In the genomic region with DNA sequence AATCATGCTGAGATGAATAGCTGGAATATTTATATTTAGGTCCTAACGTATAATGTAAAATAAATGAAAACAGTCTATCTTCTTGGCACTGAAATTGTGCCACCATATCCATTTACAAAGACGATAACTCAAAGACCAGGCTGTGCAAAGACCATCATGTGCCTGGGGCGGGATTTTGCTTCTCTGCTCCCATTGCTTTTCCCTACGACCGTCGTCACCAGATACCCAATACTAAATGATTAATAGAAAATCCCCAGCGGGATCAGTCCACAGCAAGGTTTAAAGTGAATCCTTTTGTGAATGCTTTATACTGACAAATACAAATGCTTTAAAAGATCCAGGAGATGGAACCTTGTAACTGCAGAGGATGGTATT, we compare ENCODE assay signal across 12 cellular contexts.
DNase-seq lines count a peak whose midpoint lies in the region; ATAC-seq and TF ChIP-seq lines count a peak whose summit lies in the region.
"Had no signal": no experiment of that assay in that cellular context is flagged by ENCODE, and none has a peak within 500 bp of the region (broad histone marks: within the 10 kb centered on the region; RNA-seq: fewer than 3 reads in every experiment).

No MANE protein-coding gene starts in this region.

- H2BK15ac ChIP-seq in mesendoderm (replicated peaks; ENCODE audit: low read depth) = no peak overlapping the region

- H3K79me1 ChIP-seq in mesendoderm (ENCODE audit: low read length) = no peaks in the 10 kb centered on the region

- peak overlapping the region; percentile 29 for H2BK120ac ChIP-seq in mesendoderm (ENCODE audit: low read depth, low read length)

- no peak overlapping the region for H3K23ac ChIP-seq in mesendoderm (ENCODE audit: low read length)

- TF ChIP-seq CTCF in BE2C (IDR thresholded peaks at IDR 0.05; ENCODE audit: low read depth, low read length) = no peak
- no peak for TF ChIP-seq CTCF in ovary (IDR thresholded peaks at IDR 0.05)

- no peak for TF ChIP-seq POLR2A in ovary (IDR thresholded peaks at IDR 0.05)

- H3K4me3 ChIP-seq in BE2C (ENCODE audit: low read depth, low read length) = peak overlapping the region; percentile 15
- H3K4me3 ChIP-seq in SK-N-MC = peak overlapping the region; percentile 12; the same call in 1 of the 2 replicates
- H3K4me3 ChIP-seq in mesendoderm (ENCODE audit: low read length) = no peak overlapping the region
- no peak overlapping the region for H3K4me3 ChIP-seq in ovary
- H3K4me3 ChIP-seq: gastrocnemius medialis had no signal

- TF ChIP-seq EP300 in ovary (IDR thresholded peaks at IDR 0.05) = no peak

- intact Hi-C loops in ovary (cut with DNase I) = no loop called here

- H3K27me3 ChIP-seq in BE2C (no peaks in the 10 kb centered on the region), mesendoderm (ENCODE audit: insufficient read depth, low read length, poor library complexity) (no peaks in the 10 kb centered on the region), ovary (no peaks in the 10 kb centered on the region)
- H3K27me3 ChIP-seq: gastrocnemius medialis had no signal

- no peak overlapping the region for H3K18ac ChIP-seq in mesendoderm (ENCODE audit: low read length)

- no peak overlapping the region for H3K4me2 ChIP-seq in mesendoderm (ENCODE audit: low read length)

- H3K4me1 ChIP-seq in BE2C (peaks cover 16% of the 10 kb centered on the region), mesendoderm (ENCODE audit: control insufficient read depth, low read depth, low read length) (no peaks in the 10 kb centered on the region), ovary (ENCODE audit: insufficient read depth) (peaks cover 5% of the 10 kb centered on the region)

- ATAC-seq in GM21619 (IDR thresholded peaks at IDR 0.05; ENCODE audit: unreplicated experiment) = no peak
- ATAC-seq: effector memory CD8-positive, alpha-beta T cell; gastrocnemius medialis had no signal

- no peak overlapping the region for H4K5ac ChIP-seq in mesendoderm (ENCODE audit: low read length)

- no peak overlapping the region for H3K4ac ChIP-seq in mesendoderm (ENCODE audit: low read depth, low read length)

- H3K9me3 ChIP-seq in BE2C (no peaks in the 10 kb centered on the region), SK-N-MC (ENCODE audit: low read depth, low read length) (no peaks in the 10 kb centered on the region), ovary (no peaks in the 10 kb centered on the region)
- H3K9me3 ChIP-seq: gastrocnemius medialis had no signal

- no peak overlapping the region for H3K56ac ChIP-seq in mesendoderm (ENCODE audit: low read length)

- H3K27ac ChIP-seq in SK-N-MC (no peak overlapping the region), mesendoderm (ENCODE audit: low read depth, low read length) (no peak overlapping the region), ovary (no peak overlapping the region)
- H3K27ac ChIP-seq: gastrocnemius medialis had no signal

- DNase-seq in BE2C = peak; percentile 53
- peak; percentile 99 for DNase-seq in NCI-H146 (lab: John Stamatoyannopoulos, UW)
- DNase-seq in SK-N-MC (ENCODE audit: low read depth, low spot score) = no peak
- DNase-seq in mesendoderm = no peak
- no peak for DNase-seq in NOMO-1 treated with DMSO at 0.1 percent for 48 hours (lab: John Stamatoyannopoulos, UW; ENCODE audit: unreplicated experiment)
- DNase-seq in ovary = no peak
- DNase-seq in putamen (ENCODE audit: low spot score) = no peak
- DNase-seq: effector memory CD8-positive, alpha-beta T cell; gastrocnemius medialis; stimulated activated CD4-positive, alpha-beta T cell treated with anti-CD3 and anti-CD28 coated beads, Interleukin-1b, Interleukin-23, amount 100 ng/mL, for 48 hours; trophoblast cell had no signal

- no peak overlapping the region for H2BK5ac ChIP-seq in mesendoderm (ENCODE audit: low read length)

- H3K9ac ChIP-seq in SK-N-MC (ENCODE audit: insufficient read length) (no peak overlapping the region), mesendoderm (ENCODE audit: low read length) (no peak overlapping the region)

- WGBS in mesendoderm (ENCODE audit: extremely low coverage, insufficient coverage, low lambda C conversion rate) = no CpG with 5 or more reads among the region's 7 CpGs
- WGBS in ovary, 3 donors = 16 to 24% (median 16%) methylated on average over 7 of the region's 7 CpGs

- no peaks in the 10 kb centered on the region for H3K79me2 ChIP-seq in mesendoderm (ENCODE audit: control insufficient read depth, insufficient read depth, low read length)

- no peak overlapping the region for H2AK5ac ChIP-seq in mesendoderm (ENCODE audit: low read length)

- no peaks in the 10 kb centered on the region for H3K36me3 ChIP-seq in BE2C
- H3K36me3 ChIP-seq in SK-N-MC (ENCODE audit: insufficient read depth, low read length) = no peaks in the 10 kb centered on the region
- H3K36me3 ChIP-seq in mesendoderm (ENCODE audit: control insufficient read depth, insufficient read depth, low read length) = no peaks in the 10 kb centered on the region
- no peaks in the 10 kb centered on the region for H3K36me3 ChIP-seq in ovary
- H3K36me3 ChIP-seq: gastrocnemius medialis had no signal

- H4K8ac ChIP-seq in mesendoderm (ENCODE audit: low read depth, low read length) = no peak overlapping the region

Comparison
In these comparisons a context has a peak if more than half of its experiments do, and no peak if none do; other contexts are left out.
1. DNase-seq: peak in BE2C (single experiment) and NCI-H146 (single experiment); none in SK-N-MC (single experiment), mesendoderm (single experiment), NOMO-1 treated with DMSO at 0.1 percent for 48 hours (single experiment), ovary (0 of 5) and putamen (single experiment).
2. H3K4me3 ChIP-seq: peak in BE2C (single experiment) and SK-N-MC (single experiment); none in mesendoderm (single experiment) and ovary (single experiment).